Comparison of ENCODE assay signal across 12 cellular contexts in genomic region chr1:33248244-33248643, GRCh38.
"Had no signal": no experiment of that assay in that cellular context is flagged by ENCODE, and none has a peak within 500 bp of the region (broad histone marks: within the 10 kb centered on the region; RNA-seq: fewer than 3 reads in every experiment).

No MANE protein-coding gene starts in this region.

- H3K4me2 ChIP-seq: smooth muscle cell had no signal

- H3K4me1 ChIP-seq: adrenal gland, right atrium auricular region had no signal

- H3K4me3 ChIP-seq: adrenal gland, right atrium auricular region, smooth muscle cell, tibial nerve had no signal

- ATAC-seq: activated CD8-positive, alpha-beta T cell treated with anti-CD3 and anti-CD28 coated beads, Interleukin-2, amount 10 ng/mL, durations not matched to agents 7 days and 5 days had no signal

- H3K27me3 ChIP-seq: adrenal gland, right atrium auricular region, tibial nerve had no signal

- H3K9me3 ChIP-seq: adrenal gland, right atrium auricular region, tibial nerve had no signal

- DNase-seq: activated CD4-positive, alpha-beta T cell treated with anti-CD3 and anti-CD28 coated beads for 4 hours; activated CD8-positive, alpha-beta T cell treated with anti-CD3 and anti-CD28 coated beads, Interleukin-2, amount 10 ng/mL, durations not matched to agents 7 days and 5 days; activated naive CD4-positive, alpha-beta T cell treated with anti-CD3 and anti-CD28 coated beads, Interleukin-2, amount 50 U/mL, for 16 hours; adrenal gland; cortex of kidney; effector CD8-positive, alpha-beta T cell; hypothalamus; naive B cell; T-helper 9 cell had no signal

- H3K36me3 ChIP-seq: adrenal gland, right atrium auricular region, tibial nerve had no signal

- H3K27ac ChIP-seq: adrenal gland, right atrium auricular region, tibial nerve had no signal
